Comparison of ENCODE assay signal across 1 cellular context in the genomic region with DNA sequence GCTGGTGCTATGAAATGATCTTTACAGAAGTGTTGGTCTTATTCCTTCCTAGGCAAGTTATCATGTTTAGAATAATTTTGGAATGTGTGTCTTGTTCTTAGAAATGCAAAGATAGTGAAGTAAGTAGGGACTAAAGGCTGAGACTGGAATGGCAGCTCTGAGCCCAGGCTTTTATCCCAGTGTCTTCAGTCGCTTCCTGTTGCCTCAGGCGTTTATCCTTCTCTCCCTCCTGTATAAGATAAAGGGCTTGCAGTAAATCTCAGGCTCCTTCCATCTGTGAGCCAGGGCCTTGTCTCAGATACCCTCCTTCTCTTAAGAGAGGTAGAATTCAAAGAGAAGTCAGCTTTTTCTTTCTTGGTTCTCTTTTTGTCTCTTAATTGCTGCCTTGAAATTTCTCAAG.
TF ChIP-seq lines count a peak whose summit lies in the region.

No MANE protein-coding gene starts in this region.

TF ChIP-seq in GM23338, 12 proteins besides CTCF, POLR2A, EP300 and RAD21 (continued from another document):
- TF ChIP-seq, protein P1, sequence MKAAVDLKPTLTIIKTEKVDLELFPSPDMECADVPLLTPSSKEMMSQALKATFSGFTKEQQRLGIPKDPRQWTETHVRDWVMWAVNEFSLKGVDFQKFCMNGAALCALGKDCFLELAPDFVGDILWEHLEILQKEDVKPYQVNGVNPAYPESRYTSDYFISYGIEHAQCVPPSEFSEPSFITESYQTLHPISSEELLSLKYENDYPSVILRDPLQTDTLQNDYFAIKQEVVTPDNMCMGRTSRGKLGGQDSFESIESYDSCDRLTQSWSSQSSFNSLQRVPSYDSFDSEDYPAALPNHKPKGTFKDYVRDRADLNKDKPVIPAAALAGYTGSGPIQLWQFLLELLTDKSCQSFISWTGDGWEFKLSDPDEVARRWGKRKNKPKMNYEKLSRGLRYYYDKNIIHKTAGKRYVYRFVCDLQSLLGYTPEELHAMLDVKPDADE (IDR thresholded peaks at IDR 0.05) = no peak
- no peak for TF ChIP-seq CREB1 (CRISPR knock-in tag; IDR thresholded peaks at IDR 0.05; ENCODE audit: low read depth)
- TF ChIP-seq, protein P2, sequence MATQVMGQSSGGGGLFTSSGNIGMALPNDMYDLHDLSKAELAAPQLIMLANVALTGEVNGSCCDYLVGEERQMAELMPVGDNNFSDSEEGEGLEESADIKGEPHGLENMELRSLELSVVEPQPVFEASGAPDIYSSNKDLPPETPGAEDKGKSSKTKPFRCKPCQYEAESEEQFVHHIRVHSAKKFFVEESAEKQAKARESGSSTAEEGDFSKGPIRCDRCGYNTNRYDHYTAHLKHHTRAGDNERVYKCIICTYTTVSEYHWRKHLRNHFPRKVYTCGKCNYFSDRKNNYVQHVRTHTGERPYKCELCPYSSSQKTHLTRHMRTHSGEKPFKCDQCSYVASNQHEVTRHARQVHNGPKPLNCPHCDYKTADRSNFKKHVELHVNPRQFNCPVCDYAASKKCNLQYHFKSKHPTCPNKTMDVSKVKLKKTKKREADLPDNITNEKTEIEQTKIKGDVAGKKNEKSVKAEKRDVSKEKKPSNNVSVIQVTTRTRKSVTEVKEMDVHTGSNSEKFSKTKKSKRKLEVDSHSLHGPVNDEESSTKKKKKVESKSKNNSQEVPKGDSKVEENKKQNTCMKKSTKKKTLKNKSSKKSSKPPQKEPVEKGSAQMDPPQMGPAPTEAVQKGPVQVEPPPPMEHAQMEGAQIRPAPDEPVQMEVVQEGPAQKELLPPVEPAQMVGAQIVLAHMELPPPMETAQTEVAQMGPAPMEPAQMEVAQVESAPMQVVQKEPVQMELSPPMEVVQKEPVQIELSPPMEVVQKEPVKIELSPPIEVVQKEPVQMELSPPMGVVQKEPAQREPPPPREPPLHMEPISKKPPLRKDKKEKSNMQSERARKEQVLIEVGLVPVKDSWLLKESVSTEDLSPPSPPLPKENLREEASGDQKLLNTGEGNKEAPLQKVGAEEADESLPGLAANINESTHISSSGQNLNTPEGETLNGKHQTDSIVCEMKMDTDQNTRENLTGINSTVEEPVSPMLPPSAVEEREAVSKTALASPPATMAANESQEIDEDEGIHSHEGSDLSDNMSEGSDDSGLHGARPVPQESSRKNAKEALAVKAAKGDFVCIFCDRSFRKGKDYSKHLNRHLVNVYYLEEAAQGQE (IDR thresholded peaks at IDR 0.05; ENCODE audit: unreplicated experiment) = no peak
- TF ChIP-seq NANOG (IDR thresholded peaks at IDR 0.05; ENCODE audit: borderline replicate concordance) = no peak
- no peak for TF ChIP-seq EZH2 (IDR thresholded peaks at IDR 0.05; ENCODE audit: low read depth, unreplicated experiment)
- TF ChIP-seq POLR2AphosphoS5 (IDR thresholded peaks at IDR 0.05; ENCODE audit: low read depth) = no peak
- TF ChIP-seq JUNB (IDR thresholded peaks at IDR 0.05; ENCODE audit: unreplicated experiment) = no peak
- no peak for TF ChIP-seq ZNF114 (CRISPR knock-in tag; IDR thresholded peaks at IDR 0.05)
- TF ChIP-seq STAT1 (IDR thresholded peaks at IDR 0.05; ENCODE audit: unreplicated experiment) = no peak
